Comparison of ENCODE assay signal across 7 cellular contexts in genomic region chr3:37055077-37055476, GRCh38.
DNase-seq lines count a peak whose midpoint lies in the region; ATAC-seq, FAIRE-seq and TF ChIP-seq lines count a peak whose summit lies in the region.
"Not testable (repeated sequence)": the region's sequence is repeated elsewhere in the genome, so short reads cannot be mapped to it uniquely, and the experiment has no call there.

No MANE protein-coding gene starts in this region.

- peaks cover 74% of the 10 kb centered on the region for H3K36me3 Mint-ChIP-seq in activated B cell treated with CpG ODN at 0.5 μM for 24 hours (ENCODE audit: low read depth)

- dilution Hi-C loops in endothelial cell of umbilical vein (cut with MboI; ENCODE audit: extremely low pct_ligation_motif_present, low sequenced_read_pairs), result not testable (repeated sequence)

- TF ChIP-seq POLR2A in endothelial cell of umbilical vein (IDR thresholded peaks at IDR 0.05; ENCODE audit: low read depth, low read length); prostate gland (IDR thresholded peaks at IDR 0.05): not testable (repeated sequence)

- H2AFZ ChIP-seq in endothelial cell of umbilical vein (ENCODE audit: low read depth, low read length), result not testable (repeated sequence)

- H3K9me1 ChIP-seq in endothelial cell of umbilical vein (replicated peaks; ENCODE audit: control insufficient read depth, extremely low read depth, insufficient read depth, low read length), result not testable (repeated sequence)

- peaks cover 19% of the 10 kb centered on the region for H3K4me1 Mint-ChIP-seq in activated B cell treated with CpG ODN at 0.5 μM for 24 hours

- H3K4me3 Mint-ChIP-seq in activated B cell treated with CpG ODN at 0.5 μM for 24 hours, result not testable (repeated sequence)

- H3K79me2 ChIP-seq in endothelial cell of umbilical vein (ENCODE audit: control insufficient read depth, insufficient read depth, low read length), result not testable (repeated sequence)

- not testable (repeated sequence) for H3K27me3 Mint-ChIP-seq in activated B cell treated with CpG ODN at 0.5 μM for 24 hours

- TF ChIP-seq CTCF in activated B cell treated with CpG ODN at 0.5 μM for 24 hours (IDR thresholded peaks at IDR 0.05); endothelial cell of umbilical vein (IDR thresholded peaks at IDR 0.05; ENCODE audit: extremely low read depth in 1 of 2, insufficient read depth in 1 of 2, low read depth in 1 of 2, low read length in 2 of 2); prostate gland (IDR thresholded peaks at IDR 0.05): not testable (repeated sequence)

- peak overlapping the region; percentile 18 for H3K27ac Mint-ChIP-seq in activated B cell treated with CpG ODN at 0.5 μM for 24 hours

- CTCF ChIA-PET in activated B cell treated with CpG ODN at 0.5 μM for 24 hours (lab: Charles Lee), result not testable (repeated sequence)
- CTCF ChIA-PET in endothelial cell of umbilical vein (lab: Charles Lee), result interaction anchor here (1.0 kb wide), 1 partner anchor 270 kb away, joined by 3 read pairs; no protein-coding TSS in a partner anchor

- peak overlapping the region; percentile 19 for H3K9ac ChIP-seq in adipocyte (ENCODE audit: low read length)
- H3K9ac ChIP-seq in endothelial cell of umbilical vein (replicated peaks; ENCODE audit: extremely low read depth, insufficient read depth, low read length); subcutaneous abdominal adipose tissue (ENCODE audit: low read length in 5 of 5): not testable (repeated sequence)

- ATAC-seq in activated B cell treated with CpG ODN at 0.5 μM for 24 hours (ENCODE audit: low read depth), result not testable (repeated sequence)
- peak in 1 of 2 donors; percentile 37 for ATAC-seq in right cardiac atrium

- peak; percentile 9 for DNase-seq in LHCN-M2 (ENCODE audit: low read depth)
- DNase-seq in activated B cell treated with CpG ODN at 0.5 μM for 24 hours; adipocyte (ENCODE audit: low read depth); endothelial cell of umbilical vein (ENCODE audit: low read depth, low spot score); right cardiac atrium; prostate gland (ENCODE audit: low spot score): not testable (repeated sequence)

- peaks cover 49% of the 10 kb centered on the region for H3K4me1 ChIP-seq in adipocyte (ENCODE audit: control insufficient read depth, insufficient read depth, low read length)
- peaks cover 11% of the 10 kb centered on the region for H3K4me1 ChIP-seq in endothelial cell of umbilical vein (ENCODE audit: control insufficient read depth, extremely low read depth, insufficient read depth, low read length)
- H3K4me1 ChIP-seq in right cardiac atrium (ENCODE audit: control insufficient read depth, insufficient read depth, low read length); prostate gland (replicated peaks): not testable (repeated sequence)
- H3K4me1 ChIP-seq in subcutaneous abdominal adipose tissue (ENCODE audit: control insufficient read depth in 5 of 5, insufficient read depth in 5 of 5, low read length in 5 of 5), result peaks cover 2 to 25% (median 23%) of the 10 kb centered on the region in 5 donors

- H3K4me2 ChIP-seq in endothelial cell of umbilical vein (ENCODE audit: insufficient read depth, low read length), result not testable (repeated sequence)

- not testable (repeated sequence) for H3K27me3 ChIP-seq in adipocyte (replicated peaks; ENCODE audit: control insufficient read depth, insufficient read depth, low read length); endothelial cell of umbilical vein (ENCODE audit: control insufficient read depth in 2 of 2, insufficient read depth in 2 of 2, low read length in 2 of 2); right cardiac atrium (ENCODE audit: control insufficient read depth, insufficient read depth); prostate gland (replicated peaks; ENCODE audit: insufficient read depth); subcutaneous abdominal adipose tissue (ENCODE audit: control insufficient read depth in 5 of 5, insufficient read depth in 4 of 5, low read length in 5 of 5)

- not testable (repeated sequence) for FAIRE-seq in endothelial cell of umbilical vein (lab: Jason Lieb, UNC)

- not testable (repeated sequence) for H4K20me1 ChIP-seq in endothelial cell of umbilical vein (replicated peaks; ENCODE audit: control insufficient read depth, extremely low read depth, insufficient read depth, low read length)

- H3K36me3 ChIP-seq in adipocyte (ENCODE audit: control insufficient read depth, insufficient read depth, low read length, severe bottlenecking) (peaks cover 59% of the 10 kb centered on the region), endothelial cell of umbilical vein (ENCODE audit: control insufficient read depth in 2 of 2, extremely low read depth in 1 of 2, insufficient read depth in 2 of 2, low read length in 2 of 2) (peaks cover 5 to 16% of the 10 kb centered on the region in 2 experiments), subcutaneous abdominal adipose tissue (ENCODE audit: control insufficient read depth in 5 of 5, insufficient read depth in 5 of 5, low read length in 5 of 5) (peaks cover 22 to 60% (median 42%) of the 10 kb centered on the region in 5 donors)
- H3K36me3 ChIP-seq in prostate gland, result not testable (repeated sequence)

- POLR2A ChIA-PET in activated B cell treated with CpG ODN at 0.5 μM for 24 hours (lab: Charles Lee); endothelial cell of umbilical vein (lab: Charles Lee): not testable (repeated sequence)

- intact Hi-C loops in activated B cell treated with CpG ODN at 0.5 μM for 24 hours (cut with micrococcal nuclease); right cardiac atrium (cut with DNase I); prostate gland (cut with DNase I): not testable (repeated sequence)
- intact Hi-C loops in endothelial cell of umbilical vein (cut with micrococcal nuclease), result loop anchor here (5.0 kb wide), 1 partner anchor 157 kb away; no protein-coding TSS in a partner anchor

- BruUV-seq in endothelial cell of umbilical vein (replicated peaks; lab: Mats Ljungman, UMichigan), result not testable (repeated sequence)

- H3K9me3 ChIP-seq in adipocyte (ENCODE audit: control insufficient read depth, low read length); endothelial cell of umbilical vein (replicated peaks; ENCODE audit: control insufficient read depth, insufficient read depth, low read length); right cardiac atrium (ENCODE audit: control insufficient read depth, low read length); prostate gland; subcutaneous abdominal adipose tissue (ENCODE audit: control insufficient read depth in 5 of 5, low read length in 5 of 5): not testable (repeated sequence)

- H3K27ac ChIP-seq in endothelial cell of umbilical vein (ENCODE audit: insufficient read depth, low read depth, low read length) (peak overlapping the region; percentile 3), right cardiac atrium (ENCODE audit: low read length) (peak overlapping the region; percentile 88), prostate gland (peak overlapping the region; percentile 61 to 70), subcutaneous abdominal adipose tissue (ENCODE audit: low read depth, low read length) (peak overlapping the region; percentile 77)

- WGBS in right cardiac atrium, result 81% methylated on average over 8 of the region's 8 CpGs
- WGBS in prostate gland, result 94% methylated on average over 8 of the region's 8 CpGs

- not testable (repeated sequence) for H3K4me3 ChIP-seq in adipocyte (ENCODE audit: low read length); endothelial cell of umbilical vein (replicated peaks in 1 of 3; ENCODE audit: insufficient read depth in 1 of 3, low read depth in 1 of 3, low read length in 3 of 3); right cardiac atrium (ENCODE audit: low read length); prostate gland; subcutaneous abdominal adipose tissue (ENCODE audit: low read depth in 1 of 5, low read length in 5 of 5)

- H3K9me3 Mint-ChIP-seq in activated B cell treated with CpG ODN at 0.5 μM for 24 hours, result not testable (repeated sequence)

Comparison
In these comparisons a context has a peak if more than half of its experiments do, and no peak if none do; other contexts are left out.
1. H3K27ac ChIP-seq: peak in every context shown above with its lines; median percentile 88 in right cardiac atrium; 77 in subcutaneous abdominal adipose tissue; 66 in prostate gland; 3 in endothelial cell of umbilical vein.